In the genomic region with DNA sequence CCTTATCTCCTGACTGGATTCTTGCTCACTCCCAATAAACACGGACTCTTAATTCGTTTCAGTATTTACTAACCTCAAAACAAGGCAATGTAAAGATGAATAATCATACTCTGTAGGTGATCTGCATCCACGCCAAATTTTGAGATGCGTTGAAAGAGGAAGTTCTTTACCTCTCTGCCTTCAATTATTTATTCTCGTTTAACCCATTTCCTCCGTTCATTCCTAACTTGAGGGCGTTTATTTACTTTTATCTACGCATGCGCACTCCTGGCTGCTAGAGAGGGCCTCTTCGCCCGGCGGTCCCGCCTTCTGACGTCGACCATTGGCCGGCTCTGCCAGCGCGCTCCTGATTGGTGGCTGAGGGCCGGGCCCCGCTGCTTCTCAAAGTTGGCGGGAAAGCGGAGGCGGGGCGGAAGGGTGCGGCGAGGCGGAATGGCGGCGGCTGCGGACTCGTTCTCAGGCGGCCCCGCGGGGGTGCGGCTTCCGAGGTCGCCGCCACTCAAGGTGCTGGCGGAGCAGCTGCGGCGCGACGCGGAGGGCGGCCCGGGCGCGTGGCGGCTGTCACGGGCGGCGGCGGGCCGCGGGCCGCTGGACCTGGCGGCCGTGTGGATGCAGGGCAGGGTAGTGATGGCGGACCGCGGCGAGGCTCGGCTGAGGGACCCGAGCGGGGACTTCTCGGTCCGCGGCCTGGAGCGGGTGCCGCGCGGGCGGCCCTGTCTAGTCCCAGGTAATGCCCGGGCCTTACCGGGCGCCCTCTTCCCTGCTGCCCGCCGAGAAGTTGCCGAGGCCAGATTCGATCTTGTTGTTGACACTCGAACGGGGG, we compare ENCODE assay signal across 1 cellular context.
TF ChIP-seq lines count a peak whose summit lies in the region.

RMI2 (plus strand) TSS at position 420 of the 823 bp plus-strand sequence; CDS start at position 433, 13 bp downstream.

TF ChIP-seq in HepG2, 621 proteins besides CTCF, POLR2A, EP300 and RAD21 (continued from another document and continues in another):
- TF ChIP-seq ZMAT3 (CRISPR knock-in tag; conservative IDR thresholded peaks at IDR 0.05): peak; percentile 81; the same call in 1 of the 2 replicates
- TF ChIP-seq, protein P1, sequence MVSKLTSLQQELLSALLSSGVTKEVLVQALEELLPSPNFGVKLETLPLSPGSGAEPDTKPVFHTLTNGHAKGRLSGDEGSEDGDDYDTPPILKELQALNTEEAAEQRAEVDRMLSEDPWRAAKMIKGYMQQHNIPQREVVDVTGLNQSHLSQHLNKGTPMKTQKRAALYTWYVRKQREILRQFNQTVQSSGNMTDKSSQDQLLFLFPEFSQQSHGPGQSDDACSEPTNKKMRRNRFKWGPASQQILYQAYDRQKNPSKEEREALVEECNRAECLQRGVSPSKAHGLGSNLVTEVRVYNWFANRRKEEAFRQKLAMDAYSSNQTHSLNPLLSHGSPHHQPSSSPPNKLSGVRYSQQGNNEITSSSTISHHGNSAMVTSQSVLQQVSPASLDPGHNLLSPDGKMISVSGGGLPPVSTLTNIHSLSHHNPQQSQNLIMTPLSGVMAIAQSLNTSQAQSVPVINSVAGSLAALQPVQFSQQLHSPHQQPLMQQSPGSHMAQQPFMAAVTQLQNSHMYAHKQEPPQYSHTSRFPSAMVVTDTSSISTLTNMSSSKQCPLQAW (CRISPR knock-in tag; IDR thresholded peaks at IDR 0.05): peak; percentile 95
- no peak for TF ChIP-seq NR2F6 (IDR thresholded peaks at IDR 0.05)
- no peak; the same call in 1 of the 2 replicates for TF ChIP-seq NR2F6 (CRISPR knock-in tag; IDR thresholded peaks at IDR 0.05)
- TF ChIP-seq NRL (CRISPR knock-in tag; IDR thresholded peaks at IDR 0.05; ENCODE audit: borderline replicate concordance): peak; percentile 58; the same call in 1 of the 2 replicates
- no peak for TF ChIP-seq GZF1 (CRISPR knock-in tag; IDR thresholded peaks at IDR 0.05)
- TF ChIP-seq MXD4 (CRISPR knock-in tag; IDR thresholded peaks at IDR 0.05): peak; percentile 92
- TF ChIP-seq NFIB (CRISPR knock-in tag; IDR thresholded peaks at IDR 0.05; ENCODE audit: borderline replicate concordance): no peak
- TF ChIP-seq ZNF530 (CRISPR knock-in tag; IDR thresholded peaks at IDR 0.05; ENCODE audit: low read depth): no peak
- TF ChIP-seq ZNF724P (CRISPR knock-in tag; IDR thresholded peaks at IDR 0.05; ENCODE audit: borderline replicate concordance): peak; percentile 96
- TF ChIP-seq SETDB1 (CRISPR knock-in tag; IDR thresholded peaks at IDR 0.05; ENCODE audit: borderline replicate concordance): no peak
- peak; percentile 29 for TF ChIP-seq KLF15 (CRISPR knock-in tag; IDR thresholded peaks at IDR 0.05; ENCODE audit: borderline replicate concordance)
- TF ChIP-seq HOXA9 (CRISPR knock-in tag; IDR thresholded peaks at IDR 0.05; ENCODE audit: borderline replicate concordance): peak; percentile 86
- TF ChIP-seq, protein P2, sequence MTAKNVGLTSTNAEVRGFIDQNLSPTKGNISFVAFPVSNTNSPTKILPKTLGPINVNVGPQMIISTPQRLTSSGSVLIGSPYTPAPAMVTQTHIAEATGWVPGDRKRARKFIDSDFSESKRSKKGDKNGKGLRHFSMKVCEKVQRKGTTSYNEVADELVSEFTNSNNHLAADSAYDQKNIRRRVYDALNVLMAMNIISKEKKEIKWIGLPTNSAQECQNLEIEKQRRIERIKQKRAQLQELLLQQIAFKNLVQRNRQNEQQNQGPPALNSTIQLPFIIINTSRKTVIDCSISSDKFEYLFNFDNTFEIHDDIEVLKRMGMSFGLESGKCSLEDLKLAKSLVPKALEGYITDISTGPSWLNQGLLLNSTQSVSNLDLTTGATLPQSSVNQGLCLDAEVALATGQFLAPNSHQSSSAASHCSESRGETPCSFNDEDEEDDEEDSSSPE (CRISPR knock-in tag; IDR thresholded peaks at IDR 0.05): peak; percentile 100
- no peak for TF ChIP-seq JUND (CRISPR knock-in tag; IDR thresholded peaks at IDR 0.05)
- peak; percentile 80; the same call in 1 of the 2 replicates for TF ChIP-seq NFATC3 (CRISPR knock-in tag; IDR thresholded peaks at IDR 0.05)
- TF ChIP-seq ZNF205 (CRISPR knock-in tag; IDR thresholded peaks at IDR 0.05): peak; percentile 85; the same call in 1 of the 2 replicates
- TF ChIP-seq, protein P3, sequence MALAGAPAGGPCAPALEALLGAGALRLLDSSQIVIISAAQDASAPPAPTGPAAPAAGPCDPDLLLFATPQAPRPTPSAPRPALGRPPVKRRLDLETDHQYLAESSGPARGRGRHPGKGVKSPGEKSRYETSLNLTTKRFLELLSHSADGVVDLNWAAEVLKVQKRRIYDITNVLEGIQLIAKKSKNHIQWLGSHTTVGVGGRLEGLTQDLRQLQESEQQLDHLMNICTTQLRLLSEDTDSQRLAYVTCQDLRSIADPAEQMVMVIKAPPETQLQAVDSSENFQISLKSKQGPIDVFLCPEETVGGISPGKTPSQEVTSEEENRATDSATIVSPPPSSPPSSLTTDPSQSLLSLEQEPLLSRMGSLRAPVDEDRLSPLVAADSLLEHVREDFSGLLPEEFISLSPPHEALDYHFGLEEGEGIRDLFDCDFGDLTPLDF (CRISPR knock-in tag; IDR thresholded peaks at IDR 0.05): peak; percentile 99
- peak; percentile 62 for TF ChIP-seq RBM39 (IDR thresholded peaks at IDR 0.05; ENCODE audit: low read depth, low read length, poor library complexity, severe bottlenecking)
- peak; percentile 83 for TF ChIP-seq DR1 (CRISPR knock-in tag; IDR thresholded peaks at IDR 0.05)
- no peak for TF ChIP-seq MAFF (IDR thresholded peaks at IDR 0.05; ENCODE audit: low read depth, low read length)
- TF ChIP-seq KIAA2018 (CRISPR knock-in tag; IDR thresholded peaks at IDR 0.05; ENCODE audit: borderline replicate concordance): no peak
- TF ChIP-seq ZFP82 (CRISPR knock-in tag; IDR thresholded peaks at IDR 0.05; ENCODE audit: borderline replicate concordance): no peak; the same call in 1 of the 2 replicates
- TF ChIP-seq PRPF4 (IDR thresholded peaks at IDR 0.05; ENCODE audit: low read depth, low read length, poor library complexity, severe bottlenecking): no peak
- no peak for TF ChIP-seq CCAR2 (optimal IDR thresholded peaks at IDR 0.05; ENCODE audit: low read depth, low read length)
- TF ChIP-seq, protein P4, sequence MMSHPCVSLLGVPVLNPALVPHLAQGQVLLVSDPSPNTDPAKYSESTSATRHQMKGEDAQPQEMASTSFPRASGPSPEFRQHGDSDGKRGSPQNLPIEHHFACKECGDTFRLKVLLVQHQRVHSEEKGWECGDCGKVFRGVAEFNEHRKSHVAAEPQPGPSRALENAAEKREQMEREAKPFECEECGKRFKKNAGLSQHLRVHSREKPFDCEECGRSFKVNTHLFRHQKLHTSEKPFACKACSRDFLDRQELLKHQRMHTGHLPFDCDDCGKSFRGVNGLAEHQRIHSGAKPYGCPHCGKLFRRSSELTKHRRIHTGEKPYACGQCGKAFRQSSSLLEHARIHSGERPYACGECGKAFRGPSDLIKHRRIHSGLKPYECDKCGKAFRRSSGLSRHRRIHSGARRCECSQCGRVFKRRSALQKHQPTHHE (CRISPR knock-in tag; IDR thresholded peaks at IDR 0.05; ENCODE audit: borderline replicate concordance): no peak; the same call in 1 of the 2 replicates
- TF ChIP-seq, protein P5, sequence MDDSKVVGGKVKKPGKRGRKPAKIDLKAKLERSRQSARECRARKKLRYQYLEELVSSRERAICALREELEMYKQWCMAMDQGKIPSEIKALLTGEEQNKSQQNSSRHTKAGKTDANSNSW (CRISPR knock-in tag; IDR thresholded peaks at IDR 0.05; ENCODE audit: borderline replicate concordance): no peak
- TF ChIP-seq ZNF569 (CRISPR knock-in tag; IDR thresholded peaks at IDR 0.05; ENCODE audit: borderline replicate concordance): peak; percentile 90; the same call in 1 of the 2 replicates
- TF ChIP-seq ZSCAN25 (CRISPR knock-in tag; IDR thresholded peaks at IDR 0.05): peak; percentile 45
- TF ChIP-seq, protein P6, sequence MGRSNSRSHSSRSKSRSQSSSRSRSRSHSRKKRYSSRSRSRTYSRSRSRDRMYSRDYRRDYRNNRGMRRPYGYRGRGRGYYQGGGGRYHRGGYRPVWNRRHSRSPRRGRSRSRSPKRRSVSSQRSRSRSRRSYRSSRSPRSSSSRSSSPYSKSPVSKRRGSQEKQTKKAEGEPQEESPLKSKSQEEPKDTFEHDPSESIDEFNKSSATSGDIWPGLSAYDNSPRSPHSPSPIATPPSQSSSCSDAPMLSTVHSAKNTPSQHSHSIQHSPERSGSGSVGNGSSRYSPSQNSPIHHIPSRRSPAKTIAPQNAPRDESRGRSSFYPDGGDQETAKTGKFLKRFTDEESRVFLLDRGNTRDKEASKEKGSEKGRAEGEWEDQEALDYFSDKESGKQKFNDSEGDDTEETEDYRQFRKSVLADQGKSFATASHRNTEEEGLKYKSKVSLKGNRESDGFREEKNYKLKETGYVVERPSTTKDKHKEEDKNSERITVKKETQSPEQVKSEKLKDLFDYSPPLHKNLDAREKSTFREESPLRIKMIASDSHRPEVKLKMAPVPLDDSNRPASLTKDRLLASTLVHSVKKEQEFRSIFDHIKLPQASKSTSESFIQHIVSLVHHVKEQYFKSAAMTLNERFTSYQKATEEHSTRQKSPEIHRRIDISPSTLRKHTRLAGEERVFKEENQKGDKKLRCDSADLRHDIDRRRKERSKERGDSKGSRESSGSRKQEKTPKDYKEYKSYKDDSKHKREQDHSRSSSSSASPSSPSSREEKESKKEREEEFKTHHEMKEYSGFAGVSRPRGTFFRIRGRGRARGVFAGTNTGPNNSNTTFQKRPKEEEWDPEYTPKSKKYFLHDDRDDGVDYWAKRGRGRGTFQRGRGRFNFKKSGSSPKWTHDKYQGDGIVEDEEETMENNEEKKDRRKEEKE (IDR thresholded peaks at IDR 0.05): no peak
- no peak for TF ChIP-seq NR2C2 (CRISPR knock-in tag; IDR thresholded peaks at IDR 0.05; ENCODE audit: borderline replicate concordance)
- TF ChIP-seq, protein P7, sequence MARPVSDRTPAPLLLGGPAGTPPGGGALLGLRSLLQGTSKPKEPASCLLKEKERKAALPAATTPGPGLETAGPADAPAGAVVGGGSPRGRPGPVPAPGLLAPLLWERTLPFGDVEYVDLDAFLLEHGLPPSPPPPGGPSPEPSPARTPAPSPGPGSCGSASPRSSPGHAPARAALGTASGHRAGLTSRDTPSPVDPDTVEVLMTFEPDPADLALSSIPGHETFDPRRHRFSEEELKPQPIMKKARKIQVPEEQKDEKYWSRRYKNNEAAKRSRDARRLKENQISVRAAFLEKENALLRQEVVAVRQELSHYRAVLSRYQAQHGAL (CRISPR knock-in tag; IDR thresholded peaks at IDR 0.05; ENCODE audit: not compliant biosample characterization): peak; percentile 69
